In the genomic region with DNA sequence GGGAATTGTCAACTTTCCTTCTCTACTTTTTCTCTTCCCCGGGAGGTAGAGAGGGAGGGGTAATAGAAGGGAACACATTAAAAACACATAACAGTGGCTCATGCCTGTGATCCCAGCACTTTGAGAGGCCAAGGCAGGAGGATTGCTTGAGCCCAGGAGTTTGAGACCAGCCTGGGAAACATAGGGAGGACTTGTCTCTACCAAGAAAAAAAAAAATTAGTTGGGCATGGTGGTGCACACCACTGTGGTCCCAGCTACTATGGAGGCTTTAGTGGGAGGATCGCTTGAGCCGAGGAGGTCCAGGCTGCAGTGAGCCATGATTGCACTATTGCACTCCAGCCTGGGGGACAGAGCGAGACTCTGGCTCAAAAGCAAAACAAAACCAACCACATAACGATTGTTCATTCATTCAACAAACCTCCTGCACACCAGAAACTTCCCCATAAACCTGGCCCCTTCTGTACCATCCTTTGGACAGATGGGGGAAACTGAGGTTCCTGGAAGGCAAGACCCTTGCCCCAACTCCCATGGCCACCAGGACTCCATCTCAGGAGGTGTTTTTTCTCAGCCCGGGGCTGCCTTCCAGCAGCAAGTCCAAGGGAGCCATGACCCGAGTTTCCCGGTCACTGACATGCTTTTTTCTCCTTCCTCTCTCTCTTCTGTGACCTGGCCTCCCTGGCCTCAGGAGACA, we compare ENCODE assay signal across 10 cellular contexts. TPM values are rescaled to one million over a fixed set of nuclear protein-coding genes. Genes with fewer than 3 reads are reported as not detected.
A peak's percentile ranks its signal among the peaks of the same experiment; 100 is the strongest.
DNase-seq lines count a peak whose midpoint lies in the region; ATAC-seq and TF ChIP-seq lines count a peak whose summit lies in the region.
"Had no signal": no experiment of that assay in that cellular context is flagged by ENCODE, and none has a peak within 500 bp of the region (broad histone marks: within the 10 kb centered on the region; RNA-seq: fewer than 3 reads in every experiment).

No MANE protein-coding gene starts in this region.

- H3K4me3 Mint-ChIP-seq in HFFc6, result peak overlapping the region; percentile 89
- H3K4me3 Mint-ChIP-seq in chondrocyte (ENCODE audit: unreplicated experiment), result no peak overlapping the region
- H3K4me3 Mint-ChIP-seq in mesothelial cell of epicardium, result peak overlapping the region; percentile 36

- H3K9me3 Mint-ChIP-seq in HFFc6, result peaks cover 71% of the 10 kb centered on the region
- no peaks in the 10 kb centered on the region for H3K9me3 Mint-ChIP-seq in chondrocyte (ENCODE audit: low read depth)
- H3K9me3 Mint-ChIP-seq in mesothelial cell of epicardium, result no peaks in the 10 kb centered on the region

- no peak overlapping the region for H3K27ac ChIP-seq in upper lobe of left lung

- H3K4me3 ChIP-seq in AG10803 (ENCODE audit: low read length) (no peak overlapping the region), upper lobe of left lung (peak overlapping the region in 1 of 4 donors; percentile 60)

- no peaks in the 10 kb centered on the region for H3K36me3 ChIP-seq in upper lobe of left lung

- H3K27ac Mint-ChIP-seq in HFFc6 (peak overlapping the region; percentile 93), chondrocyte (ENCODE audit: unreplicated experiment) (peak overlapping the region; percentile 32), mesothelial cell of epicardium (peak overlapping the region; percentile 10)

- peaks cover 30% of the 10 kb centered on the region for H3K36me3 Mint-ChIP-seq in HFFc6 (ENCODE audit: low read depth)
- peaks cover 8% of the 10 kb centered on the region for H3K36me3 Mint-ChIP-seq in chondrocyte (ENCODE audit: low read depth)
- H3K36me3 Mint-ChIP-seq in mesothelial cell of epicardium, result peaks cover 2% of the 10 kb centered on the region

- ATAC-seq in upper lobe of left lung (ENCODE audit: low FRiP score in 2 of 2), result no peak

- H3K27me3 ChIP-seq in upper lobe of left lung, result peaks cover 0 to 4% (median 0%) of the 10 kb centered on the region in 4 donors

- peaks cover 22 to 41% (median 29%) of the 10 kb centered on the region in 4 donors for H3K4me1 ChIP-seq in upper lobe of left lung

- TF ChIP-seq CTCF in AG10803 (conservative IDR thresholded peaks at IDR 0.05; ENCODE audit: low read length), result no peak
- no peak for TF ChIP-seq CTCF in HFFc6 (IDR thresholded peaks at IDR 0.05)
- TF ChIP-seq CTCF in chondrocyte (IDR thresholded peaks at IDR 0.05), result no peak
- no peak for TF ChIP-seq CTCF in mesothelial cell of epicardium (IDR thresholded peaks at IDR 0.05; ENCODE audit: unreplicated experiment)
- no peak for TF ChIP-seq CTCF in upper lobe of left lung (IDR thresholded peaks at IDR 0.05)

- 62 to 65% methylated on average over 8 of the region's 8 CpGs for WGBS in upper lobe of left lung, 2 donors

- no peaks in the 10 kb centered on the region for H3K9me3 ChIP-seq in upper lobe of left lung

- TF ChIP-seq EP300 in upper lobe of left lung (IDR thresholded peaks at IDR 0.05), result no peak

- H3K27me3 Mint-ChIP-seq in HFFc6 (ENCODE audit: insufficient read depth) (peaks cover 91% of the 10 kb centered on the region), chondrocyte (ENCODE audit: low read depth) (no peaks in the 10 kb centered on the region), mesothelial cell of epicardium (ENCODE audit: low read depth) (peaks cover 36% of the 10 kb centered on the region)

- TF ChIP-seq POLR2A in upper lobe of left lung (IDR thresholded peaks at IDR 0.05), result no peak

- H3K4me1 Mint-ChIP-seq in HFFc6 (ENCODE audit: low read depth) (peaks cover 77% of the 10 kb centered on the region), chondrocyte (ENCODE audit: low read depth) (peaks cover 29% of the 10 kb centered on the region), mesothelial cell of epicardium (peaks cover 18% of the 10 kb centered on the region)

- DNase-seq in AG10803 (ENCODE audit: low read depth) (peak; percentile 18), HFFc6 (no peak), chondrocyte (ENCODE audit: low spot score) (no peak), mesothelial cell of epicardium (ENCODE audit: low spot score in 2 of 2, unreplicated experiment in 2 of 2) (no peak), hepatic stellate cell (ENCODE audit: low spot score) (no peak), COR-L47 (lab: John Stamatoyannopoulos, UW) (no peak), upper lobe of left lung (no peak), NCI-H1092 treated with DMSO at 0.1 percent for 48 hours (lab: John Stamatoyannopoulos, UW) (no peak)
- DNase-seq: HCEC 1CT, nucleus accumbens had no signal

RNA-seq across cellular contexts. Expression of a gene that starts 4.2 kb away (rescaled TPM):
- 10 to 100 TPM; 35.0 to 71.5 (median 62.9) TPM for total RNA-seq in HFFc6 (2021; fragmentation: NEBNext Ultra II Directional; extraction: Animal tissue kit (Norgen Biotek cat#: 25700))
- 25.5 to 50.9 TPM (median 43.8 TPM) in 3 replicates for total RNA-seq in chondrocyte
- total RNA-seq in mesothelial cell of epicardium, result 272 to 287 TPM (median 278 TPM) in 3 replicates
- total RNA-seq in upper lobe of left lung, result 100 to 1,000 TPM in 2 of 6 donors, 10 to 100 TPM in 2, 1 to 10 TPM in 1, not detected in 1; 8.8 to 152 (median 94.9) TPM

RNA-seq across cellular contexts. Expression of a gene that starts 24.8 kb away (rescaled TPM):
- 10 to 100 TPM; 10.3 to 21.3 (median 13.8) TPM for total RNA-seq in HFFc6 (2021; fragmentation: NEBNext Ultra II Directional; extraction: Animal tissue kit (Norgen Biotek cat#: 25700))
- total RNA-seq in chondrocyte (11.5 to 16.0 TPM (median 13.7 TPM) in 3 replicates), mesothelial cell of epicardium (15.2 to 18.1 TPM (median 16.7 TPM) in 3 replicates), upper lobe of left lung (10 to 100 TPM in 3 of 6 donors, 1 to 10 TPM in 3; 5.2 to 17.8 (median 11.1) TPM)

RNA-seq across cellular contexts. Expression of a gene that starts 26.2 kb away (rescaled TPM):
- total RNA-seq in HFFc6 (2021; fragmentation: NEBNext Ultra II Directional; extraction: Animal tissue kit (Norgen Biotek cat#: 25700)), result 1 to 10 TPM in 4 of 6 experiments, under 1 TPM in 2; 0.80 to 1.3 (median 1.1) TPM
- total RNA-seq in chondrocyte (0.52 to 0.63 TPM in 2 of 3 replicates, not detected in the other), mesothelial cell of epicardium (0.38 to 0.60 TPM (median 0.59 TPM) in 3 replicates), upper lobe of left lung (1 to 10 TPM in 3 of 6 donors, under 1 TPM in 2, not detected in 1; 0.89 to 6.3 (median 1.1) TPM)

RNA-seq across cellular contexts. Expression of a gene that starts 35.3 kb away (rescaled TPM):
- total RNA-seq in HFFc6 (2021; fragmentation: NEBNext Ultra II Directional; extraction: Animal tissue kit (Norgen Biotek cat#: 25700)), result 100 to 1,000 TPM; 179 to 199 (median 185) TPM
- total RNA-seq in chondrocyte, result 65.6 to 145 TPM (median 142 TPM) in 3 replicates
- 49.3 to 54.8 TPM (median 53.8 TPM) in 3 replicates for total RNA-seq in mesothelial cell of epicardium
- 100 to 1,000 TPM in 4 of 6 donors, 10 to 100 TPM in 2; 68.1 to 266 (median 143) TPM for total RNA-seq in upper lobe of left lung

RNA-seq across cellular contexts. Expression of a gene that starts 48.3 kb away (rescaled TPM):
- total RNA-seq in HFFc6 (2021; fragmentation: NEBNext Ultra II Directional; extraction: Animal tissue kit (Norgen Biotek cat#: 25700)), result 100 to 1,000 TPM; 106 to 129 (median 117) TPM
- total RNA-seq in chondrocyte, result 72.4 to 93.1 TPM (median 77.9 TPM) in 3 replicates
- total RNA-seq in mesothelial cell of epicardium, result 92.8 to 100 TPM (median 96.4 TPM) in 3 replicates
- 100 to 1,000 TPM in 1 of 6 donors, 10 to 100 TPM in 5; 53.7 to 102 (median 76.2) TPM for total RNA-seq in upper lobe of left lung

Comparison
In these comparisons a context has a peak if more than half of its experiments do, and no peak if none do; other contexts are left out.
1. H3K27ac Mint-ChIP-seq: peak in every context shown above with its lines; median percentile 93 in HFFc6; 32 in chondrocyte; 10 in mesothelial cell of epicardium.